15 cellular contexts compared by ENCODE assay signal in genomic region chr2:10129490-10129889, GRCh38. TPM values are rescaled to one million over a fixed set of nuclear protein-coding genes. Genes with fewer than 3 reads are reported as not detected.
"Had no signal": no experiment of that assay in that cellular context is flagged by ENCODE, and none has a peak within 500 bp of the region (broad histone marks: within the 10 kb centered on the region; RNA-seq: fewer than 3 reads in every experiment).

No MANE protein-coding gene starts in this region.

- H3K27ac Mint-ChIP-seq: progenitor cell of endocrine pancreas; stimulated activated memory B cell treated with anti-CD40 and anti-IgM and Interleukin-4, amounts not matched to agents 10 μg/mL and 1 μg/mL and 100 μg/mL, for 72 hours had no signal

- H3K9me3 Mint-ChIP-seq: activated T-cell treated with anti-CD3 and anti-CD28 coated beads, Interleukin-2, amount 50 U/mL, for 72 hours; natural killer cell; stimulated activated memory B cell treated with anti-CD40 and anti-IgM and Interleukin-4, amounts not matched to agents 10 μg/mL and 1 μg/mL and 100 μg/mL, for 72 hours had no signal

- H3K4me3 Mint-ChIP-seq: natural killer cell; stimulated activated memory B cell treated with anti-CD40 and anti-IgM and Interleukin-4, amounts not matched to agents 10 μg/mL and 1 μg/mL and 100 μg/mL, for 72 hours had no signal

- H3K4me3 ChIP-seq: adrenal gland, esophagus squamous epithelium, lung, tibial artery, vagina had no signal

- H3K27me3 ChIP-seq: adrenal gland, esophagus squamous epithelium, foreskin keratinocyte, tibial artery, vagina had no signal

- H3K4me1 ChIP-seq: adrenal gland, tibial artery, vagina had no signal

- ATAC-seq: activated T-cell treated with anti-CD3 and anti-CD28 coated beads, Interleukin-2, amount 50 U/mL, for 72 hours; foreskin keratinocyte; left colon; natural killer cell; right cardiac atrium; stimulated activated memory B cell treated with anti-CD40 and anti-IgM and Interleukin-4, amounts not matched to agents 10 μg/mL and 1 μg/mL and 100 μg/mL, for 72 hours had no signal

- H3K4me1 Mint-ChIP-seq: stimulated activated memory B cell treated with anti-CD40 and anti-IgM and Interleukin-4, amounts not matched to agents 10 μg/mL and 1 μg/mL and 100 μg/mL, for 72 hours had no signal

- DNase-seq: activated CD4-positive, alpha-beta T cell treated with anti-CD3 and anti-CD28 coated beads for 48 hours; activated naive CD4-positive, alpha-beta T cell; activated T-cell treated with anti-CD3 and anti-CD28 coated beads, Interleukin-2, amount 50 U/mL, for 72 hours; adrenal gland; esophagus squamous epithelium; foreskin keratinocyte; left colon; natural killer cell; right cardiac atrium; stimulated activated CD4-positive, alpha-beta T cell treated with anti-CD3 and anti-CD28 coated beads, Interleukin-1b, Interleukin-23, amount 100 ng/mL, for 48 hours; tibial artery had no signal

- H3K27ac ChIP-seq: adrenal gland, esophagus squamous epithelium, foreskin keratinocyte, tibial artery, vagina had no signal

- H3K36me3 ChIP-seq: adrenal gland, tibial artery, vagina had no signal

- H3K9me3 ChIP-seq: adrenal gland, esophagus squamous epithelium, tibial artery, vagina had no signal

- H3K27me3 Mint-ChIP-seq: progenitor cell of endocrine pancreas had no signal

RNA-seq across cellular contexts. Expression of gene CYS1, which starts 49.3 kb away (rescaled TPM):
- total RNA-seq: natural killer cell had no signal
